Comparison of ENCODE assay signal across 28 cellular contexts in genomic region chr18:33673689-33674088, GRCh38.
DNase-seq lines count a peak whose midpoint lies in the region; TF ChIP-seq lines count a peak whose summit lies in the region.
"Had no signal": no experiment of that assay in that cellular context is flagged by ENCODE, and none has a peak within 500 bp of the region (broad histone marks: within the 10 kb centered on the region; RNA-seq: fewer than 3 reads in every experiment).

No MANE protein-coding gene starts in this region.

- H3K9me3 Mint-ChIP-seq in MCF 10A (ENCODE audit: unreplicated experiment) (no peaks in the 10 kb centered on the region), endodermal cell (no peaks in the 10 kb centered on the region), neural progenitor cell (peaks cover 2% of the 10 kb centered on the region), type B pancreatic cell (no peaks in the 10 kb centered on the region)

- H3K27ac Mint-ChIP-seq in MCF 10A (ENCODE audit: low read depth, unreplicated experiment) = no peak overlapping the region
- H3K27ac Mint-ChIP-seq in endodermal cell = no peak overlapping the region
- H3K27ac Mint-ChIP-seq in neural progenitor cell = no peak overlapping the region
- H3K27ac Mint-ChIP-seq in type B pancreatic cell = no peak overlapping the region
- H3K27ac Mint-ChIP-seq: activated CD4-positive, alpha-beta memory T cell treated with anti-CD3 and anti-CD28 coated beads for 36 hours; activated naive CD8-positive, alpha-beta T cell treated with anti-CD3 and anti-CD28 coated beads for 36 hours; immature natural killer cell; naive thymus-derived CD8-positive, alpha-beta T cell; stimulated activated memory B cell treated with anti-CD40 and anti-IgM and Interleukin-4, amounts not matched to agents 10 μg/mL and 1 μg/mL and 100 μg/mL, for 72 hours had no signal

- peak; percentile 6 for DNase-seq in MCF 10A (ENCODE audit: unreplicated experiment)
- DNase-seq in mammary epithelial cell = no peak
- peak; percentile 57 for DNase-seq in NCI-H69 (lab: John Stamatoyannopoulos, UW)
- DNase-seq in endodermal cell = no peak
- peak; percentile 19 for DNase-seq in neural progenitor cell (ENCODE audit: low spot score)
- no peak for DNase-seq in type B pancreatic cell (ENCODE audit: extremely low spot score, unreplicated experiment)
- no peak for DNase-seq in OCI-M2 (lab: John Stamatoyannopoulos, UW; ENCODE audit: unreplicated experiment)
- DNase-seq in activated T-cell treated with anti-CD3 and anti-CD28 coated beads, Interleukin-2, amount 50 U/mL, for 1 hour = no peak
- DNase-seq: activated CD4-positive, alpha-beta memory T cell treated with anti-CD3 and anti-CD28 coated beads for 36 hours; activated naive CD8-positive, alpha-beta T cell treated with anti-CD3 and anti-CD28 coated beads for 36 hours; heart right ventricle; immature natural killer cell; IMR-90; left lung; midbrain; MV-4-11; naive thymus-derived CD8-positive, alpha-beta T cell; NCI-H1694; NCI-H2171 treated with DMSO at 0.1 percent for 48 hours; NCI-H526 treated with DMSO at 0.1 percent for 48 hours; small intestine; stimulated activated CD4-positive, alpha-beta T cell treated with anti-CD3 and anti-CD28 coated beads, Interleukin-2, amount 100 ng/mL, for 48 hours; testis had no signal

- H3K4me3 ChIP-seq in mammary epithelial cell (replicated peaks in 1 of 3; ENCODE audit: insufficient read depth in 1 of 3, low read depth in 2 of 3, low read length in 3 of 3) (no peak overlapping the region), endodermal cell (ENCODE audit: low read length) (no peak overlapping the region), neural progenitor cell (no peak overlapping the region)
- H3K4me3 ChIP-seq: A549, heart right ventricle, left lung, testis, vagina had no signal

- CTCF ChIA-PET in MCF 10A (lab: Yijun Ruan, JAX) = interaction anchor here (0.6 to 1.8 kb wide), 2 partner anchors 12 to 95 kb away, joined by 3 to 5 read pairs; no protein-coding TSS in a partner anchor
- CTCF ChIA-PET in mammary epithelial cell (lab: Charles Lee; ENCODE audit: low non-redundant PET) = no interaction called here

- no peak overlapping the region for H3K4me3 Mint-ChIP-seq in MCF 10A (ENCODE audit: unreplicated experiment)
- H3K4me3 Mint-ChIP-seq in endodermal cell = no peak overlapping the region
- no peak overlapping the region for H3K4me3 Mint-ChIP-seq in neural progenitor cell
- H3K4me3 Mint-ChIP-seq in type B pancreatic cell = no peak overlapping the region
- H3K4me3 Mint-ChIP-seq: activated CD4-positive, alpha-beta memory T cell treated with anti-CD3 and anti-CD28 coated beads for 36 hours; activated naive CD8-positive, alpha-beta T cell treated with anti-CD3 and anti-CD28 coated beads for 36 hours; central memory CD8-positive, alpha-beta T cell; immature natural killer cell; naive thymus-derived CD8-positive, alpha-beta T cell; stimulated activated memory B cell treated with anti-CD40 and anti-IgM and Interleukin-4, amounts not matched to agents 10 μg/mL and 1 μg/mL and 100 μg/mL, for 72 hours had no signal

- TF ChIP-seq CTCF in MCF 10A (IDR thresholded peaks at IDR 0.05; ENCODE audit: unreplicated experiment) = no peak
- peak in 1 of 2 donors; percentile 19 for TF ChIP-seq CTCF in mammary epithelial cell (conservative IDR thresholded peaks at IDR 0.05 in 1 of 2, IDR thresholded peaks at IDR 0.05 in 1 of 2; ENCODE audit: extremely low read depth in 1 of 2, insufficient read depth in 1 of 2, low read depth in 1 of 2, low read length in 2 of 2)
- TF ChIP-seq CTCF in endodermal cell (conservative IDR thresholded peaks at IDR 0.05) = peak; percentile 59
- TF ChIP-seq CTCF in neural progenitor cell (IDR thresholded peaks at IDR 0.05) = peak; percentile 41
- no peak for TF ChIP-seq CTCF in type B pancreatic cell (conservative IDR thresholded peaks at IDR 0.05)

- in situ Hi-C loops in mammary epithelial cell (cut with MboI; ENCODE audit: low sequenced_read_pairs in 2 of 2) = no loop called here

- dilution Hi-C loops in mammary epithelial cell (cut with HindIII; ENCODE audit: low sequenced_read_pairs) = no loop called here

- BruUV-seq in MCF 10A (replicated peaks; lab: Mats Ljungman, UMichigan) = no TSS peak
- BruUV-seq in mammary epithelial cell (replicated peaks; lab: Mats Ljungman, UMichigan) = no TSS peak

- no peak overlapping the region for H3K4me2 ChIP-seq in mammary epithelial cell (ENCODE audit: insufficient read depth, low read depth, low read length)
- no peak overlapping the region for H3K4me2 ChIP-seq in neural progenitor cell
- H3K4me2 ChIP-seq: A549 had no signal

- H3K4me1 ChIP-seq in mammary epithelial cell (ENCODE audit: insufficient read depth, low read length) = no peaks in the 10 kb centered on the region
- no peaks in the 10 kb centered on the region for H3K4me1 ChIP-seq in endodermal cell (ENCODE audit: control insufficient read depth, insufficient read depth, low read length)
- peaks cover 11% of the 10 kb centered on the region for H3K4me1 ChIP-seq in neural progenitor cell
- H3K4me1 ChIP-seq: A549, heart right ventricle, left lung, testis, vagina had no signal

- no peaks in the 10 kb centered on the region for H3K36me3 ChIP-seq in mammary epithelial cell (ENCODE audit: insufficient read depth, low read length)
- no peaks in the 10 kb centered on the region for H3K36me3 ChIP-seq in endodermal cell (ENCODE audit: control insufficient read depth, insufficient read depth, low read length)
- no peaks in the 10 kb centered on the region for H3K36me3 ChIP-seq in neural progenitor cell
- H3K36me3 ChIP-seq: heart right ventricle, left lung, vagina had no signal

- intact Hi-C loops in MCF 10A (cut with micrococcal nuclease) = no loop called here
- intact Hi-C loops in mammary epithelial cell (cut with micrococcal nuclease) = loop anchor here (5.0 kb wide), 1 partner anchor 441 kb away; no protein-coding TSS in a partner anchor

- H3K27ac ChIP-seq in mammary epithelial cell (ENCODE audit: insufficient read depth, low read depth, low read length) = no peak overlapping the region
- no peak overlapping the region for H3K27ac ChIP-seq in endodermal cell (ENCODE audit: low read depth, low read length)
- H3K27ac ChIP-seq in neural progenitor cell = no peak overlapping the region
- H3K27ac ChIP-seq: A549, epithelial cell of prostate, heart right ventricle, left lung, testis, vagina had no signal

- H3K27me3 Mint-ChIP-seq in MCF 10A (ENCODE audit: insufficient read depth, unreplicated experiment) = peaks cover 34% of the 10 kb centered on the region
- H3K27me3 Mint-ChIP-seq in endodermal cell (ENCODE audit: insufficient read depth) = no peaks in the 10 kb centered on the region
- H3K27me3 Mint-ChIP-seq in neural progenitor cell (ENCODE audit: insufficient read depth, low read depth) = no peaks in the 10 kb centered on the region
- H3K27me3 Mint-ChIP-seq in type B pancreatic cell = no peaks in the 10 kb centered on the region
- H3K27me3 Mint-ChIP-seq: activated CD4-positive, alpha-beta memory T cell treated with anti-CD3 and anti-CD28 coated beads for 36 hours; activated naive CD8-positive, alpha-beta T cell treated with anti-CD3 and anti-CD28 coated beads for 36 hours; central memory CD8-positive, alpha-beta T cell; naive thymus-derived CD8-positive, alpha-beta T cell; stimulated activated memory B cell treated with anti-CD40 and anti-IgM and Interleukin-4, amounts not matched to agents 10 μg/mL and 1 μg/mL and 100 μg/mL, for 72 hours had no signal

- H3K79me2 ChIP-seq in mammary epithelial cell (ENCODE audit: insufficient read depth, low read length) = no peaks in the 10 kb centered on the region
- no peaks in the 10 kb centered on the region for H3K79me2 ChIP-seq in neural progenitor cell (ENCODE audit: low read depth)

- H3K9me3 ChIP-seq in mammary epithelial cell (replicated peaks; ENCODE audit: insufficient read depth, low read length) = no peaks in the 10 kb centered on the region
- H3K9me3 ChIP-seq in endodermal cell (ENCODE audit: control insufficient read depth, low read length) = no peaks in the 10 kb centered on the region
- no peaks in the 10 kb centered on the region for H3K9me3 ChIP-seq in neural progenitor cell (ENCODE audit: low read depth)
- H3K9me3 ChIP-seq: A549, heart right ventricle, left lung, testis, vagina had no signal

- no peaks in the 10 kb centered on the region for H3F3A ChIP-seq in neural progenitor cell (ENCODE audit: low read depth)

- no peaks in the 10 kb centered on the region for H3K4me1 Mint-ChIP-seq in MCF 10A (ENCODE audit: insufficient read depth, unreplicated experiment)
- peaks cover 22% of the 10 kb centered on the region for H3K4me1 Mint-ChIP-seq in endodermal cell
- peaks cover 30% of the 10 kb centered on the region for H3K4me1 Mint-ChIP-seq in neural progenitor cell
- H3K4me1 Mint-ChIP-seq in type B pancreatic cell (ENCODE audit: unreplicated experiment) = peaks cover 20% of the 10 kb centered on the region
- H3K4me1 Mint-ChIP-seq: activated naive CD8-positive, alpha-beta T cell treated with anti-CD3 and anti-CD28 coated beads for 36 hours; central memory CD8-positive, alpha-beta T cell; immature natural killer cell; naive thymus-derived CD8-positive, alpha-beta T cell; stimulated activated memory B cell treated with anti-CD40 and anti-IgM and Interleukin-4, amounts not matched to agents 10 μg/mL and 1 μg/mL and 100 μg/mL, for 72 hours had no signal

- H3K9ac ChIP-seq in mammary epithelial cell (ENCODE audit: insufficient read depth, low read length) = no peak overlapping the region
- H3K9ac ChIP-seq in endodermal cell (ENCODE audit: extremely low read depth, low read length, poor library complexity, severe bottlenecking) = no peak overlapping the region
- no peak overlapping the region for H3K9ac ChIP-seq in neural progenitor cell

- H3K27me3 ChIP-seq in mammary epithelial cell (ENCODE audit: insufficient read depth, low read length) (no peaks in the 10 kb centered on the region), endodermal cell (ENCODE audit: control insufficient read depth, insufficient read depth, low read length, poor library complexity, severe bottlenecking) (no peaks in the 10 kb centered on the region), neural progenitor cell (no peaks in the 10 kb centered on the region)
- H3K27me3 ChIP-seq: heart right ventricle, left lung, testis, vagina had no signal

- POLR2A ChIA-PET in MCF 10A (lab: Yijun Ruan, JAX) = no interaction called here

- no peak overlapping the region for H2AFZ ChIP-seq in mammary epithelial cell (ENCODE audit: low read depth, low read length)
- no peak overlapping the region for H2AFZ ChIP-seq in neural progenitor cell (replicated peaks)

- H4K20me1 ChIP-seq in mammary epithelial cell (ENCODE audit: insufficient read depth, low read length) (no peaks in the 10 kb centered on the region), neural progenitor cell (ENCODE audit: low read depth) (no peaks in the 10 kb centered on the region)

- no peaks in the 10 kb centered on the region for H3K36me3 Mint-ChIP-seq in MCF 10A (ENCODE audit: insufficient read depth, unreplicated experiment)
- no peaks in the 10 kb centered on the region for H3K36me3 Mint-ChIP-seq in endodermal cell (ENCODE audit: low read depth)
- H3K36me3 Mint-ChIP-seq in neural progenitor cell = peaks cover 23% of the 10 kb centered on the region
- H3K36me3 Mint-ChIP-seq in type B pancreatic cell = peaks cover 26% of the 10 kb centered on the region
- H3K36me3 Mint-ChIP-seq: activated CD4-positive, alpha-beta memory T cell treated with anti-CD3 and anti-CD28 coated beads for 36 hours; activated naive CD8-positive, alpha-beta T cell treated with anti-CD3 and anti-CD28 coated beads for 36 hours; immature natural killer cell; naive thymus-derived CD8-positive, alpha-beta T cell; stimulated activated memory B cell treated with anti-CD40 and anti-IgM and Interleukin-4, amounts not matched to agents 10 μg/mL and 1 μg/mL and 100 μg/mL, for 72 hours had no signal

- WGBS in mammary epithelial cell (ENCODE audit: low coverage, missing lambda C conversion rate) = 71% methylated on average over 4 of the region's 4 CpGs
- 88 to 89% methylated on average over 4 of the region's 4 CpGs for WGBS in endodermal cell (ENCODE audit: insufficient coverage in 1 of 2, insufficient read length in 1 of 2), 2 experiments

Comparison
In these comparisons a context has a peak if more than half of its experiments do, and no peak if none do; other contexts are left out.
1. DNase-seq: peak in MCF 10A (single experiment), NCI-H69 (single experiment) and neural progenitor cell (single experiment); none in mammary epithelial cell (single experiment), endodermal cell (single experiment), type B pancreatic cell (single experiment), OCI-M2 (single experiment) and activated T-cell treated with anti-CD3 and anti-CD28 coated beads, Interleukin-2, amount 50 U/mL, for 1 hour (single experiment).
2. CTCF ChIP-seq: peak in endodermal cell (single experiment) and neural progenitor cell (single experiment); none in MCF 10A (single experiment) and type B pancreatic cell (single experiment).